8 cellular contexts compared by ENCODE assay signal in the genomic region with DNA sequence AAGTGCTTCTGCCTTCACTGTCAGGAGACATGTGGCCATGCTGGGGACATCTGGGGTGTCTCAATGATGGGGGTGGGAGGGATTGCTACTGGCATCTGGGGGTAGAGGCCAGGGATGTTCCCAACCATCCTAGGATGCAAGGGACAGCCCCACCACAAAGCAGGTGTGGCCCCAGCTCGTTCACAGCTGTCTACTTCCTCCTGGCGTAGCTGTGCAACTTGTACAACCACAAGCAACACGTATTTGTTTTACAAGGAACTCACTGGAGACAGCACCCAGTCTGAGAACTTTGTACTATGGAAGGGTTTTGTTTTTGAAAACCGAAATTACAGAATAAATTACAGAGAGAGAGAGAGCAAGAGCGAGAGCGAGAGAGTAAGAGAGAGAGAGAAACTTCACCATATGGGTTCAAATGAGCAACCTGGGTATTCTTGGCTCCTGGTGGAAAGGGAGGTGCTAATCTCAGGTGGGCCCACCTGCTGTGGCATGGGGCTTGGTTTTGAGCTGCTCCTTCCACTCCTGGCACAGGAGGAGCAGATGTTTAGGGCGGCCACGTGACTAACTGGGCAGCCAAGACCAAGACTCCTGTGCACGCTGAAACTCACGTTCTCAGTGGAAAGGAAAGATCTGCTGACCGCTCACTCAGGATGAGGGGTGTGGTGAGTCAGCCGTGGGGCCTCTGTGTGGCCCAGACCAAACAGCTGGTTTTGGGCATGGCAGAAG. TPM values are rescaled to one million over a fixed set of nuclear protein-coding genes. Genes with fewer than 3 reads are reported as not detected.
DNase-seq lines count a peak whose midpoint lies in the region; ATAC-seq, FAIRE-seq and TF ChIP-seq lines count a peak whose summit lies in the region.

No MANE protein-coding gene starts in this region.

- 11 to 52% (median 28%) methylated on average over 12 of the region's 12 CpGs for WGBS in small intestine, 3 donors

- no peaks in the 10 kb centered on the region for H3K27me3 ChIP-seq in small intestine (ENCODE audit: control insufficient read depth in 2 of 2, insufficient read depth in 2 of 2, low read length in 2 of 2)

- H3K4me3 ChIP-seq in small intestine (ENCODE audit: low read depth in 1 of 2, low read length in 2 of 2): no peak overlapping the region

- TF ChIP-seq CTCF in nephron progenitor cell (IDR thresholded peaks at IDR 0.05): no peak

- no peaks in the 10 kb centered on the region for H3K4me1 ChIP-seq in small intestine (ENCODE audit: control insufficient read depth in 2 of 2, insufficient read depth in 1 of 2, low read depth in 1 of 2, low read length in 1 of 2)

- no peaks in the 10 kb centered on the region for H3K36me3 ChIP-seq in small intestine (ENCODE audit: control insufficient read depth in 2 of 2, insufficient read depth in 2 of 2, low read length in 2 of 2)

- CTCF ChIA-PET in activated CD8-positive, alpha-beta memory T cell treated with anti-CD3 and anti-CD28 coated beads, Interleukin-2, amount 10 ng/mL, durations not matched to agents 7 days and 5 days (lab: Charles Lee): interaction anchor here (1.5 to 8.3 kb wide), 5 partner anchors 10 to 73 kb away, joined by 3 to 68 read pairs (median 14); no protein-coding TSS in a partner anchor
- CTCF ChIA-PET in HEK293T (lab: Yijun Ruan, JAX): no interaction called here

- ATAC-seq in activated CD8-positive, alpha-beta memory T cell treated with anti-CD3 and anti-CD28 coated beads, Interleukin-2, amount 10 ng/mL, durations not matched to agents 7 days and 5 days: no peak
- peak; percentile 31 for ATAC-seq in HG02759 (IDR thresholded peaks at IDR 0.05; ENCODE audit: unreplicated experiment)

- H3K4me1 Mint-ChIP-seq in activated CD8-positive, alpha-beta memory T cell treated with anti-CD3 and anti-CD28 coated beads, Interleukin-2, amount 10 ng/mL, durations not matched to agents 7 days and 5 days: peaks cover 38% of the 10 kb centered on the region
- H3K4me1 Mint-ChIP-seq in nephron progenitor cell: peaks cover 9% of the 10 kb centered on the region

- peak overlapping the region; percentile 98 for H3K27ac Mint-ChIP-seq in activated CD8-positive, alpha-beta memory T cell treated with anti-CD3 and anti-CD28 coated beads, Interleukin-2, amount 10 ng/mL, durations not matched to agents 7 days and 5 days
- no peak overlapping the region for H3K27ac Mint-ChIP-seq in nephron progenitor cell

- peak overlapping the region; percentile 61 for H3K4me3 Mint-ChIP-seq in activated CD8-positive, alpha-beta memory T cell treated with anti-CD3 and anti-CD28 coated beads, Interleukin-2, amount 10 ng/mL, durations not matched to agents 7 days and 5 days
- H3K4me3 Mint-ChIP-seq in nephron progenitor cell: no peak overlapping the region

- no peaks in the 10 kb centered on the region for H3K36me3 Mint-ChIP-seq in activated CD8-positive, alpha-beta memory T cell treated with anti-CD3 and anti-CD28 coated beads, Interleukin-2, amount 10 ng/mL, durations not matched to agents 7 days and 5 days
- no peaks in the 10 kb centered on the region for H3K36me3 Mint-ChIP-seq in nephron progenitor cell (ENCODE audit: low read depth)

- DNase-seq in activated CD8-positive, alpha-beta memory T cell treated with anti-CD3 and anti-CD28 coated beads, Interleukin-2, amount 10 ng/mL, durations not matched to agents 7 days and 5 days: no peak
- no peak for DNase-seq in activated CD8-positive, alpha-beta memory T cell treated with anti-CD3 and anti-CD28 coated beads, Interleukin-2, amount 50 U/mL, for 4 hours
- DNase-seq in RPMI7951 (ENCODE audit: low read depth) (peak; percentile 24), small intestine (peak; percentile 34), nephron progenitor cell (no peak), HEK293T (ENCODE audit: extremely low spot score) (no peak)
- DNase-seq in stimulated activated CD8-positive, alpha-beta memory T cell treated with anti-CD3 and anti-CD28 coated beads, Interleukin-4, amount 100 ng/mL, for 48 hours: no peak

- H3K27me3 Mint-ChIP-seq in activated CD8-positive, alpha-beta memory T cell treated with anti-CD3 and anti-CD28 coated beads, Interleukin-2, amount 10 ng/mL, durations not matched to agents 7 days and 5 days: no peaks in the 10 kb centered on the region
- H3K27me3 Mint-ChIP-seq in nephron progenitor cell (ENCODE audit: low read depth, poor library complexity): peaks cover 7% of the 10 kb centered on the region

- peak overlapping the region in 1 of 2 donors; percentile 87 for H3K27ac ChIP-seq in small intestine (ENCODE audit: low read depth in 1 of 2, low read length in 1 of 2)

- H3K9me3 ChIP-seq in small intestine (ENCODE audit: control insufficient read depth, low read depth): no peaks in the 10 kb centered on the region

- POLR2A ChIA-PET in HEK293T (lab: Yijun Ruan, JAX): no interaction called here

- no peak for FAIRE-seq in small intestine (lab: Jason Lieb, UNC)

- no peaks in the 10 kb centered on the region for H3K9me3 Mint-ChIP-seq in activated CD8-positive, alpha-beta memory T cell treated with anti-CD3 and anti-CD28 coated beads, Interleukin-2, amount 10 ng/mL, durations not matched to agents 7 days and 5 days (ENCODE audit: low read depth)
- H3K9me3 Mint-ChIP-seq in nephron progenitor cell: no peaks in the 10 kb centered on the region

TF ChIP-seq in HEK293T, 16 proteins besides CTCF, POLR2A, EP300 and RAD21:
- TF ChIP-seq CTBP1 (IDR thresholded peaks at IDR 0.05; ENCODE audit: borderline replicate concordance) (no peak), NFRKB (IDR thresholded peaks at IDR 0.05) (no peak), LEF1 (IDR thresholded peaks at IDR 0.05; ENCODE audit: borderline replicate concordance) (no peak), HDGF (IDR thresholded peaks at IDR 0.05; ENCODE audit: borderline replicate concordance) (no peak), FOXK2 (IDR thresholded peaks at IDR 0.05) (no peak), ZNF384 (IDR thresholded peaks at IDR 0.05) (no peak)
- TF ChIP-seq, protein P1, sequence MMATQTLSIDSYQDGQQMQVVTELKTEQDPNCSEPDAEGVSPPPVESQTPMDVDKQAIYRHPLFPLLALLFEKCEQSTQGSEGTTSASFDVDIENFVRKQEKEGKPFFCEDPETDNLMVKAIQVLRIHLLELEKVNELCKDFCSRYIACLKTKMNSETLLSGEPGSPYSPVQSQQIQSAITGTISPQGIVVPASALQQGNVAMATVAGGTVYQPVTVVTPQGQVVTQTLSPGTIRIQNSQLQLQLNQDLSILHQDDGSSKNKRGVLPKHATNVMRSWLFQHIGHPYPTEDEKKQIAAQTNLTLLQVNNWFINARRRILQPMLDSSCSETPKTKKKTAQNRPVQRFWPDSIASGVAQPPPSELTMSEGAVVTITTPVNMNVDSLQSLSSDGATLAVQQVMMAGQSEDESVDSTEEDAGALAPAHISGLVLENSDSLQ (IDR thresholded peaks at IDR 0.05): no peak
TF ChIP-seq in HEK293T: peak in this region for 0.

RNA-seq across cellular contexts. Expression of a gene that starts 17.5 kb away (rescaled TPM):
- total RNA-seq in activated CD8-positive, alpha-beta memory T cell treated with anti-CD3 and anti-CD28 coated beads, Interleukin-2, amount 10 ng/mL, durations not matched to agents 7 days and 5 days: not detected
- total RNA-seq in RPMI7951 (2014; rRNA removed; shearing (Covaris generic)): not detected in 2 replicates
- polyA plus RNA-seq in small intestine: 1 to 10 TPM in 2 of 3 donors, not detected in 1; 2.0 to 3.0 TPM

RNA-seq across cellular contexts. Expression of a gene that starts 52.9 kb away (rescaled TPM):
- 100 to 1,000 TPM; 206 to 209 TPM for total RNA-seq in activated CD8-positive, alpha-beta memory T cell treated with anti-CD3 and anti-CD28 coated beads, Interleukin-2, amount 10 ng/mL, durations not matched to agents 7 days and 5 days
- 77.1 and 86.3 TPM in 2 replicates for total RNA-seq in RPMI7951 (2014; rRNA removed; shearing (Covaris generic))
- polyA plus RNA-seq in small intestine: 100 to 1,000 TPM in 2 of 3 donors, 10 to 100 TPM in 1; 98.9 to 233 (median 219) TPM

Comparison
In these comparisons a context has a peak if more than half of its experiments do, and no peak if none do; other contexts are left out.
1. DNase-seq: peak in RPMI7951 (single experiment) and small intestine (single experiment); none in activated CD8-positive, alpha-beta memory T cell treated with anti-CD3 and anti-CD28 coated beads, Interleukin-2, amount 10 ng/mL, durations not matched to agents 7 days and 5 days (single experiment), activated CD8-positive, alpha-beta memory T cell treated with anti-CD3 and anti-CD28 coated beads, Interleukin-2, amount 50 U/mL, for 4 hours (single experiment), stimulated activated CD8-positive, alpha-beta memory T cell treated with anti-CD3 and anti-CD28 coated beads, Interleukin-4, amount 100 ng/mL, for 48 hours (single experiment), nephron progenitor cell (single experiment) and HEK293T (single experiment).